ENCODE assay signal across 8 cellular contexts in genomic region chr7:73715648-73716317, GRCh38. TPM values are rescaled to one million over a fixed set of nuclear protein-coding genes. Genes with fewer than 3 reads are reported as not detected.
A peak's percentile ranks its signal among the peaks of the same experiment; 100 is the strongest.
DNase-seq lines count a peak whose midpoint lies in the region; ATAC-seq, FAIRE-seq and TF ChIP-seq lines count a peak whose summit lies in the region.

No MANE protein-coding gene starts in this region.

- intact Hi-C loops in activated CD8-positive, alpha-beta T cell treated with anti-CD3 and anti-CD28 coated beads for 36 hours (cut with micrococcal nuclease), result loop anchor here (5.0 kb wide), 1 partner anchor 33 kb away; the partner anchor contains the start of genes BUD23 and DNAJC30

- H3K36me3 ChIP-seq in keratinocyte (ENCODE audit: control insufficient read depth in 2 of 2, extremely low read depth in 1 of 2, insufficient read depth in 2 of 2, low read length in 2 of 2) (peaks cover 14 to 25% of the 10 kb centered on the region in 2 experiments), neural progenitor cell (no peaks in the 10 kb centered on the region)

- H3K9ac ChIP-seq in keratinocyte (ENCODE audit: control insufficient read depth, extremely low read depth, insufficient read depth, low read length), result no peak overlapping the region
- H3K9ac ChIP-seq in neural progenitor cell, result no peak overlapping the region

- H3F3A ChIP-seq in neural progenitor cell (ENCODE audit: low read depth), result no peaks in the 10 kb centered on the region

- peak overlapping the region; percentile 63 for H3K27ac ChIP-seq in keratinocyte (ENCODE audit: control insufficient read depth, insufficient read depth, low read length)
- H3K27ac ChIP-seq in temporal lobe (ENCODE audit: low read depth, low read length), result peak overlapping the region; percentile 4
- no peak overlapping the region for H3K27ac ChIP-seq in neural progenitor cell

- H3K36me3 Mint-ChIP-seq in activated CD8-positive, alpha-beta T cell treated with anti-CD3 and anti-CD28 coated beads for 36 hours (ENCODE audit: low read depth), result peaks cover 4% of the 10 kb centered on the region
- H3K36me3 Mint-ChIP-seq in activated CD8-positive, alpha-beta T cell treated with anti-CD3 and anti-CD28 coated beads, Interleukin-2, amount 10 ng/mL, durations not matched to agents 7 days and 5 days (ENCODE audit: low read depth), result peaks cover 3% of the 10 kb centered on the region
- peaks cover 20% of the 10 kb centered on the region for H3K36me3 Mint-ChIP-seq in activated T-cell treated with anti-CD3 and anti-CD28 coated beads, Interleukin-2, amount 50 U/mL, for 24 hours (ENCODE audit: low read depth)
- no peaks in the 10 kb centered on the region for H3K36me3 Mint-ChIP-seq in neural progenitor cell

- peak overlapping the region in 1 of 3 experiments; percentile 24 for H3K4me3 ChIP-seq in keratinocyte (ENCODE audit: control insufficient read depth in 2 of 3, extremely low read depth in 1 of 3, insufficient read depth in 2 of 3, low read depth in 1 of 3, low read length in 3 of 3)
- no peak overlapping the region for H3K4me3 ChIP-seq in neural progenitor cell

- H3K27me3 Mint-ChIP-seq in activated CD8-positive, alpha-beta T cell treated with anti-CD3 and anti-CD28 coated beads for 36 hours, result peaks cover 4% of the 10 kb centered on the region
- peaks cover 7% of the 10 kb centered on the region for H3K27me3 Mint-ChIP-seq in activated CD8-positive, alpha-beta T cell treated with anti-CD3 and anti-CD28 coated beads, Interleukin-2, amount 10 ng/mL, durations not matched to agents 7 days and 5 days (ENCODE audit: low read depth)
- H3K27me3 Mint-ChIP-seq in activated T-cell treated with anti-CD3 and anti-CD28 coated beads, Interleukin-2, amount 50 U/mL, for 24 hours, result peaks cover 5% of the 10 kb centered on the region
- peaks cover 5% of the 10 kb centered on the region for H3K27me3 Mint-ChIP-seq in neural progenitor cell (ENCODE audit: insufficient read depth, low read depth)

- peaks cover 58% of the 10 kb centered on the region for H4K20me1 ChIP-seq in keratinocyte (ENCODE audit: control insufficient read depth, extremely low read depth, insufficient read depth, low read length)
- peaks cover 43% of the 10 kb centered on the region for H4K20me1 ChIP-seq in neural progenitor cell (ENCODE audit: low read depth)

- no peak for TF ChIP-seq CTCF in activated CD8-positive, alpha-beta T cell treated with anti-CD3 and anti-CD28 coated beads for 36 hours (IDR thresholded peaks at IDR 0.05)
- TF ChIP-seq CTCF in keratinocyte (optimal IDR thresholded peaks at IDR 0.05 in 1 of 3, IDR thresholded peaks at IDR 0.05 in 1 of 3, conservative IDR thresholded peaks at IDR 0.05 in 1 of 3; ENCODE audit: extremely low read depth in 1 of 3, insufficient read depth in 2 of 3, low read length in 3 of 3), result no peak
- no peak for TF ChIP-seq CTCF in neural progenitor cell (IDR thresholded peaks at IDR 0.05)

- H3K9me3 Mint-ChIP-seq in activated CD8-positive, alpha-beta T cell treated with anti-CD3 and anti-CD28 coated beads for 36 hours, result no peaks in the 10 kb centered on the region
- H3K9me3 Mint-ChIP-seq in activated CD8-positive, alpha-beta T cell treated with anti-CD3 and anti-CD28 coated beads, Interleukin-2, amount 10 ng/mL, durations not matched to agents 7 days and 5 days (ENCODE audit: insufficient read depth), result no peaks in the 10 kb centered on the region
- H3K9me3 Mint-ChIP-seq in activated T-cell treated with anti-CD3 and anti-CD28 coated beads, Interleukin-2, amount 50 U/mL, for 24 hours, result no peaks in the 10 kb centered on the region
- H3K9me3 Mint-ChIP-seq in neural progenitor cell, result no peaks in the 10 kb centered on the region

- FAIRE-seq in keratinocyte (lab: Jason Lieb, UNC), result peak; percentile 78

- H3K4me3 Mint-ChIP-seq in activated CD8-positive, alpha-beta T cell treated with anti-CD3 and anti-CD28 coated beads for 36 hours, result no peak overlapping the region
- H3K4me3 Mint-ChIP-seq in activated CD8-positive, alpha-beta T cell treated with anti-CD3 and anti-CD28 coated beads, Interleukin-2, amount 10 ng/mL, durations not matched to agents 7 days and 5 days, result no peak overlapping the region
- H3K4me3 Mint-ChIP-seq in activated T-cell treated with anti-CD3 and anti-CD28 coated beads, Interleukin-2, amount 50 U/mL, for 24 hours, result peak overlapping the region; percentile 43
- no peak overlapping the region for H3K4me3 Mint-ChIP-seq in neural progenitor cell

- peaks cover 33% of the 10 kb centered on the region for H3K4me1 ChIP-seq in keratinocyte (ENCODE audit: control insufficient read depth, extremely low read depth, insufficient read depth, low read length)
- no peaks in the 10 kb centered on the region for H3K4me1 ChIP-seq in neural progenitor cell

- peak; percentile 51 for ATAC-seq in activated CD8-positive, alpha-beta T cell treated with anti-CD3 and anti-CD28 coated beads for 36 hours
- no peak for ATAC-seq in activated CD8-positive, alpha-beta T cell treated with anti-CD3 and anti-CD28 coated beads, Interleukin-2, amount 10 ng/mL, durations not matched to agents 7 days and 5 days

- dilution Hi-C loops in keratinocyte (cut with MboI; ENCODE audit: extremely low pct_ligation_motif_present, low sequenced_read_pairs), result no loop called here

- peak overlapping the region; percentile 59 for H3K4me2 ChIP-seq in keratinocyte (ENCODE audit: control insufficient read depth, extremely low read depth, insufficient read depth, low read depth, low read length)
- no peak overlapping the region for H3K4me2 ChIP-seq in neural progenitor cell

- H3K9me3 ChIP-seq in keratinocyte (ENCODE audit: control insufficient read depth, low read depth, low read length) (no peaks in the 10 kb centered on the region), neural progenitor cell (ENCODE audit: low read depth) (no peaks in the 10 kb centered on the region)

- H2AFZ ChIP-seq in keratinocyte (ENCODE audit: control insufficient read depth, low read length), result no peak overlapping the region
- H2AFZ ChIP-seq in neural progenitor cell (replicated peaks), result no peak overlapping the region

- CTCF ChIA-PET in activated CD8-positive, alpha-beta T cell treated with anti-CD3 and anti-CD28 coated beads for 36 hours (lab: Charles Lee), result interaction anchor here (0.7 to 3.5 kb wide), 6 partner anchors 10 to 109 kb away, joined by 3 to 16 read pairs (median 4); no protein-coding TSS in a partner anchor
- CTCF ChIA-PET in activated CD8-positive, alpha-beta T cell treated with anti-CD3 and anti-CD28 coated beads, Interleukin-2, amount 10 ng/mL, durations not matched to agents 7 days and 5 days (lab: Charles Lee), result interaction anchor here (0.8 to 1.8 kb wide), 3 partner anchors 10 to 194 kb away, joined by 3 to 7 read pairs (median 5); partner anchors contain the start of gene BAZ1B

- H3K79me2 ChIP-seq in keratinocyte (ENCODE audit: control insufficient read depth, insufficient read depth, low read length), result peaks cover 74% of the 10 kb centered on the region
- H3K79me2 ChIP-seq in neural progenitor cell (ENCODE audit: low read depth), result peaks cover 10% of the 10 kb centered on the region

- H3K27ac Mint-ChIP-seq in activated CD8-positive, alpha-beta T cell treated with anti-CD3 and anti-CD28 coated beads for 36 hours, result no peak overlapping the region
- no peak overlapping the region for H3K27ac Mint-ChIP-seq in activated CD8-positive, alpha-beta T cell treated with anti-CD3 and anti-CD28 coated beads, Interleukin-2, amount 10 ng/mL, durations not matched to agents 7 days and 5 days
- H3K27ac Mint-ChIP-seq in activated T-cell treated with anti-CD3 and anti-CD28 coated beads, Interleukin-2, amount 50 U/mL, for 24 hours, result peak overlapping the region; percentile 47
- H3K27ac Mint-ChIP-seq in neural progenitor cell, result no peak overlapping the region

- H3K9me1 ChIP-seq in keratinocyte (ENCODE audit: control insufficient read depth, extremely low read depth, insufficient read depth, low read length), result peaks cover 18% of the 10 kb centered on the region

- H3K27me3 ChIP-seq in keratinocyte (ENCODE audit: control insufficient read depth, extremely low read depth, insufficient read depth, low read length) (no peaks in the 10 kb centered on the region), neural progenitor cell (peaks cover 27% of the 10 kb centered on the region)

- POLR2A ChIA-PET in activated CD8-positive, alpha-beta T cell treated with anti-CD3 and anti-CD28 coated beads for 36 hours (lab: Charles Lee), result interaction anchor here (0.7 to 1.7 kb wide), 4 partner anchors 10 to 23 kb away, joined by 3 to 6 read pairs (median 4); no protein-coding TSS in a partner anchor
- POLR2A ChIA-PET in activated CD8-positive, alpha-beta T cell treated with anti-CD3 and anti-CD28 coated beads, Interleukin-2, amount 10 ng/mL, durations not matched to agents 7 days and 5 days (lab: Charles Lee), result interaction anchor here (1.1 to 1.5 kb wide), 2 partner anchors 20 to 193 kb away, joined by 3 to 4 read pairs; partner anchors contain the start of gene BAZ1B

- DNase-seq in activated CD8-positive, alpha-beta T cell treated with anti-CD3 and anti-CD28 coated beads for 36 hours, result peak; percentile 81
- no peak for DNase-seq in activated CD8-positive, alpha-beta T cell treated with anti-CD3 and anti-CD28 coated beads, Interleukin-2, amount 10 ng/mL, durations not matched to agents 7 days and 5 days
- DNase-seq in NCI-H2171 (lab: John Stamatoyannopoulos, UW) (peak; percentile 71), keratinocyte (ENCODE audit: low read depth, low spot score) (peak; percentile 75), neural progenitor cell (ENCODE audit: low spot score) (no peak), midbrain (lab: John Stamatoyannopoulos, UW) (no peak)
- peak; percentile 67 for DNase-seq in activated T-cell treated with anti-CD3 and anti-CD28 coated beads, Interleukin-2, amount 50 U/mL, for 24 hours

- peaks cover 41% of the 10 kb centered on the region for H3K4me1 Mint-ChIP-seq in activated CD8-positive, alpha-beta T cell treated with anti-CD3 and anti-CD28 coated beads for 36 hours (ENCODE audit: low read depth)
- H3K4me1 Mint-ChIP-seq in activated CD8-positive, alpha-beta T cell treated with anti-CD3 and anti-CD28 coated beads, Interleukin-2, amount 10 ng/mL, durations not matched to agents 7 days and 5 days (ENCODE audit: low read depth), result peaks cover 46% of the 10 kb centered on the region
- H3K4me1 Mint-ChIP-seq in activated T-cell treated with anti-CD3 and anti-CD28 coated beads, Interleukin-2, amount 50 U/mL, for 24 hours (ENCODE audit: low read depth), result peaks cover 39% of the 10 kb centered on the region
- peaks cover 14% of the 10 kb centered on the region for H3K4me1 Mint-ChIP-seq in neural progenitor cell

RNA-seq across cellular contexts. Expression of gene STX1A, which starts 3.7 kb away (rescaled TPM):
- 10 to 100 TPM; 11.4 to 11.5 TPM for total RNA-seq in activated CD8-positive, alpha-beta T cell treated with anti-CD3 and anti-CD28 coated beads for 36 hours
- 10 to 100 TPM; 10.6 to 12.3 TPM for total RNA-seq in activated CD8-positive, alpha-beta T cell treated with anti-CD3 and anti-CD28 coated beads, Interleukin-2, amount 10 ng/mL, durations not matched to agents 7 days and 5 days
- polyA plus RNA-seq in keratinocyte, result 19.4 to 37.9 TPM (median 22.4 TPM) in 3 replicates
- polyA plus RNA-seq in keratinocyte (2011; ENCODE audit: low read depth), result 13.7 TPM
- 20.3 and 26.6 TPM in 2 replicates for polyA plus RNA-seq in keratinocyte (2011; cell fraction: cytosol; rRNA removed)
- polyA plus RNA-seq in keratinocyte (2011; cell fraction: nucleus; rRNA removed), result 61.8 and 66.1 TPM in 2 replicates
- 14.0 and 27.5 TPM in 2 replicates for polyA plus RNA-seq in keratinocyte (2012; ENCODE audit: low replicate concordance)
- polyA minus RNA-seq in keratinocyte, result 16.7 to 32.9 TPM (median 25.1 TPM) in 3 replicates
- polyA minus RNA-seq in keratinocyte (2011; cell fraction: cytosol; rRNA and poly(A)+ RNA removed), result 15.7 TPM
- 22.9 and 31.3 TPM in 2 replicates for polyA minus RNA-seq in keratinocyte (2011; cell fraction: nucleus; rRNA and poly(A)+ RNA removed)
- total RNA-seq in temporal lobe (64.4 TPM), neural progenitor cell (ENCODE audit: low replicate concordance) (21.9 and 29.0 TPM in 2 replicates)

RNA-seq across cellular contexts. Expression of gene ABHD11, which starts 22.8 kb away (rescaled TPM):
- total RNA-seq in activated CD8-positive, alpha-beta T cell treated with anti-CD3 and anti-CD28 coated beads for 36 hours, result 10 to 100 TPM; 19.0 to 21.5 TPM
- 10 to 100 TPM; 20.7 to 20.9 TPM for total RNA-seq in activated CD8-positive, alpha-beta T cell treated with anti-CD3 and anti-CD28 coated beads, Interleukin-2, amount 10 ng/mL, durations not matched to agents 7 days and 5 days
- 11.3 to 15.2 TPM (median 11.5 TPM) in 3 replicates for polyA plus RNA-seq in keratinocyte
- polyA plus RNA-seq in keratinocyte (2011; ENCODE audit: low read depth), result 2.2 TPM
- polyA plus RNA-seq in keratinocyte (2011; cell fraction: cytosol; rRNA removed), result 8.3 and 11.7 TPM in 2 replicates
- polyA plus RNA-seq in keratinocyte (2011; cell fraction: nucleus; rRNA removed), result 9.6 and 10.1 TPM in 2 replicates
- 6.1 and 13.7 TPM in 2 replicates for polyA plus RNA-seq in keratinocyte (2012; ENCODE audit: low replicate concordance)
- polyA minus RNA-seq in keratinocyte, result 5.4 to 26.4 TPM (median 6.7 TPM) in 3 replicates
- 3.8 TPM for polyA minus RNA-seq in keratinocyte (2011; cell fraction: cytosol; rRNA and poly(A)+ RNA removed)
- 4.7 and 4.8 TPM in 2 replicates for polyA minus RNA-seq in keratinocyte (2011; cell fraction: nucleus; rRNA and poly(A)+ RNA removed)
- total RNA-seq in temporal lobe, result 5.7 TPM
- total RNA-seq in neural progenitor cell (ENCODE audit: low replicate concordance), result 9.3 and 15.1 TPM in 2 replicates

RNA-seq across cellular contexts. Expression of gene BUD23, which starts 32.4 kb away (rescaled TPM):
- 100 to 1,000 TPM; 108 TPM for total RNA-seq in activated CD8-positive, alpha-beta T cell treated with anti-CD3 and anti-CD28 coated beads for 36 hours
- total RNA-seq in activated CD8-positive, alpha-beta T cell treated with anti-CD3 and anti-CD28 coated beads, Interleukin-2, amount 10 ng/mL, durations not matched to agents 7 days and 5 days, result 10 to 100 TPM; 57.3 to 60.9 TPM
- polyA plus RNA-seq in keratinocyte, result 47.1 to 87.5 TPM (median 72.0 TPM) in 3 replicates
- polyA plus RNA-seq in keratinocyte (2011; ENCODE audit: low read depth), result 41.9 TPM
- polyA plus RNA-seq in keratinocyte (2011; cell fraction: cytosol; rRNA removed), result 39.9 and 52.0 TPM in 2 replicates
- polyA plus RNA-seq in keratinocyte (2011; cell fraction: nucleus; rRNA removed), result 71.4 and 78.1 TPM in 2 replicates
- 64.5 and 73.8 TPM in 2 replicates for polyA plus RNA-seq in keratinocyte (2012; ENCODE audit: low replicate concordance)
- 39.4 to 42.6 TPM (median 41.9 TPM) in 3 replicates for polyA minus RNA-seq in keratinocyte
- 35.3 TPM for polyA minus RNA-seq in keratinocyte (2011; cell fraction: cytosol; rRNA and poly(A)+ RNA removed)
- 12.9 and 16.9 TPM in 2 replicates for polyA minus RNA-seq in keratinocyte (2011; cell fraction: nucleus; rRNA and poly(A)+ RNA removed)
- total RNA-seq in temporal lobe, result 20.9 TPM
- 22.8 and 41.6 TPM in 2 replicates for total RNA-seq in neural progenitor cell (ENCODE audit: low replicate concordance)

RNA-seq across cellular contexts. Expression of gene DNAJC30, which starts 32.5 kb away (rescaled TPM):
- total RNA-seq in activated CD8-positive, alpha-beta T cell treated with anti-CD3 and anti-CD28 coated beads for 36 hours, result 1 to 10 TPM; 6.7 to 7.0 TPM
- total RNA-seq in activated CD8-positive, alpha-beta T cell treated with anti-CD3 and anti-CD28 coated beads, Interleukin-2, amount 10 ng/mL, durations not matched to agents 7 days and 5 days, result 1 to 10 TPM; 7.7 to 8.3 TPM
- 4.9 to 5.7 TPM (median 5.0 TPM) in 3 replicates for polyA plus RNA-seq in keratinocyte
- polyA plus RNA-seq in keratinocyte (2011; ENCODE audit: low read depth), result 1.4 TPM
- polyA plus RNA-seq in keratinocyte (2011; cell fraction: cytosol; rRNA removed), result 4.3 and 6.8 TPM in 2 replicates
- polyA plus RNA-seq in keratinocyte (2011; cell fraction: nucleus; rRNA removed), result 4.4 and 5.8 TPM in 2 replicates
- polyA plus RNA-seq in keratinocyte (2012; ENCODE audit: low replicate concordance), result 3.1 and 6.8 TPM in 2 replicates
- 2.6 to 5.7 TPM (median 3.3 TPM) in 3 replicates for polyA minus RNA-seq in keratinocyte
- 5.9 TPM for polyA minus RNA-seq in keratinocyte (2011; cell fraction: cytosol; rRNA and poly(A)+ RNA removed)
- polyA minus RNA-seq in keratinocyte (2011; cell fraction: nucleus; rRNA and poly(A)+ RNA removed), result 2.0 and 2.7 TPM in 2 replicates
- total RNA-seq in temporal lobe, result 2.2 TPM
- 0.94 and 2.6 TPM in 2 replicates for total RNA-seq in neural progenitor cell (ENCODE audit: low replicate concordance)

RNA-seq across cellular contexts. Expression of gene VPS37D, which starts 48.2 kb away (rescaled TPM):
- total RNA-seq in activated CD8-positive, alpha-beta T cell treated with anti-CD3 and anti-CD28 coated beads for 36 hours, result 1 to 10 TPM in 1 of 2 experiments, under 1 TPM in 1; 0.87 to 1.1 TPM
- under 1 TPM; 0.16 to 0.26 TPM for total RNA-seq in activated CD8-positive, alpha-beta T cell treated with anti-CD3 and anti-CD28 coated beads, Interleukin-2, amount 10 ng/mL, durations not matched to agents 7 days and 5 days
- polyA plus RNA-seq in keratinocyte, result 0.65 to 1.5 TPM (median 0.81 TPM) in 3 replicates
- not detected for polyA plus RNA-seq in keratinocyte (2011; ENCODE audit: low read depth)
- 0.66 and 1.9 TPM in 2 replicates for polyA plus RNA-seq in keratinocyte (2011; cell fraction: cytosol; rRNA removed)
- 0.43 and 0.65 TPM in 2 replicates for polyA plus RNA-seq in keratinocyte (2011; cell fraction: nucleus; rRNA removed)
- polyA plus RNA-seq in keratinocyte (2012; ENCODE audit: low replicate concordance), result 0.30 and 1.2 TPM in 2 replicates
- 0.35 to 1.0 TPM (median 0.73 TPM) in 3 replicates for polyA minus RNA-seq in keratinocyte
- polyA minus RNA-seq in keratinocyte (2011; cell fraction: cytosol; rRNA and poly(A)+ RNA removed), result 4.6 TPM
- 0.62 TPM in 1 of 2 replicates, not detected in the other for polyA minus RNA-seq in keratinocyte (2011; cell fraction: nucleus; rRNA and poly(A)+ RNA removed)
- 14.5 TPM for total RNA-seq in temporal lobe
- total RNA-seq in neural progenitor cell (ENCODE audit: low replicate concordance), result 7.0 and 24.6 TPM in 2 replicates

Comparison
In these comparisons a context has a peak if more than half of its experiments do, and no peak if none do; other contexts are left out.
1. DNase-seq: peak in activated CD8-positive, alpha-beta T cell treated with anti-CD3 and anti-CD28 coated beads for 36 hours (single experiment), NCI-H2171 (single experiment), activated T-cell treated with anti-CD3 and anti-CD28 coated beads, Interleukin-2, amount 50 U/mL, for 24 hours (single experiment) and keratinocyte (single experiment); none in activated CD8-positive, alpha-beta T cell treated with anti-CD3 and anti-CD28 coated beads, Interleukin-2, amount 10 ng/mL, durations not matched to agents 7 days and 5 days (single experiment), neural progenitor cell (single experiment) and midbrain (single experiment).